8 cellular contexts compared by ENCODE assay signal in the genomic region with DNA sequence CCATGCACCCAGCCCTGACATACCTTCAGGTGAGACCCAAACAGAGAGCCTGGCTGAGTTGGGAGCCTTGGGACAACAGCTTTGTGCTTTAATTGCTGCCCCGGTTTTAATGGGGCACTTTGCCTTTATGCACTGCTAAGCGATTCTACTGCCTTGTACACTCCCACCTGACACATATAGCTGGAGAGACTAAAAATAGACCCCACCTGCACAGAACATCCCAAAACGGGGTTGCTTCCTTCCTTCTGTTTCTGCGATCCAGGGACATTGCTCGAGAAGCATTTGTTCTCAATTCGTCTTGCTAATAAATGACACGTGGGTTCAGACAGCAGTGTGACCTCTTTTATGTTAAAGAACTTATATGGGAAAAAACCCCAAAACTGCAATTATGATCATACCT.
"Had no signal": no experiment of that assay in that cellular context is flagged by ENCODE, and none has a peak within 500 bp of the region (broad histone marks: within the 10 kb centered on the region; RNA-seq: fewer than 3 reads in every experiment).

No MANE protein-coding gene starts in this region.

- H2AFZ ChIP-seq: GM23248 had no signal

- H3K4me3 ChIP-seq: GM23248 had no signal

- H3K27ac ChIP-seq: GM23248, HL-60 had no signal

- FAIRE-seq: H54, HepG2 had no signal

- H3K9ac ChIP-seq: GM23248 had no signal

- ATAC-seq: HCT116, HepG2 had no signal

- DNase-seq: GM23248, GOT3, H9, KBM-7 had no signal
